30 cellular contexts compared by ENCODE assay signal in genomic region chr6:83403191-83403590, GRCh38. TPM values are rescaled to one million over a fixed set of nuclear protein-coding genes. Genes with fewer than 3 reads are reported as not detected.
"Had no signal": no experiment of that assay in that cellular context is flagged by ENCODE, and none has a peak within 500 bp of the region (broad histone marks: within the 10 kb centered on the region; RNA-seq: fewer than 3 reads in every experiment).

No MANE protein-coding gene starts in this region.

- ATAC-seq: activated CD8-positive, alpha-beta memory T cell treated with anti-CD3 and anti-CD28 coated beads, Interleukin-2, amount 10 ng/mL, durations not matched to agents 7 days and 5 days; activated naive CD8-positive, alpha-beta T cell treated with anti-CD3 and anti-CD28 coated beads, Interleukin-2, amount 50 U/mL, for 24 hours; K562 had no signal

- H3K9me3 ChIP-seq: Peyer's patch, SJSA1 had no signal

- H3K36me3 ChIP-seq: cardiac muscle cell, WERI-Rb-1 had no signal

- H3K27ac Mint-ChIP-seq: activated CD4-positive, alpha-beta memory T cell treated with anti-CD3 and anti-CD28 coated beads, Interleukin-2, amount 10 ng/mL, durations not matched to agents 7 days and 5 days; activated CD8-positive, alpha-beta memory T cell treated with anti-CD3 and anti-CD28 coated beads, Interleukin-2, amount 10 ng/mL, durations not matched to agents 7 days and 5 days; activated naive CD4-positive, alpha-beta T cell treated with anti-CD3 and anti-CD28 coated beads, Interleukin-2, amount 10 ng/mL, durations not matched to agents 7 days and 5 days; activated naive CD8-positive, alpha-beta T cell; activated naive CD8-positive, alpha-beta T cell treated with anti-CD3 and anti-CD28 coated beads, Interleukin-2, amount 50 U/mL, for 24 hours had no signal

- H3K27me3 Mint-ChIP-seq: activated CD4-positive, alpha-beta memory T cell treated with anti-CD3 and anti-CD28 coated beads, Interleukin-2, amount 10 ng/mL, durations not matched to agents 7 days and 5 days; activated CD8-positive, alpha-beta memory T cell treated with anti-CD3 and anti-CD28 coated beads, Interleukin-2, amount 10 ng/mL, durations not matched to agents 7 days and 5 days; activated naive CD4-positive, alpha-beta T cell treated with anti-CD3 and anti-CD28 coated beads, Interleukin-2, amount 10 ng/mL, durations not matched to agents 7 days and 5 days; activated naive CD8-positive, alpha-beta T cell; activated naive CD8-positive, alpha-beta T cell treated with anti-CD3 and anti-CD28 coated beads, Interleukin-2, amount 50 U/mL, for 24 hours had no signal

- H3K4me3 Mint-ChIP-seq: activated CD4-positive, alpha-beta memory T cell treated with anti-CD3 and anti-CD28 coated beads, Interleukin-2, amount 10 ng/mL, durations not matched to agents 7 days and 5 days; activated CD8-positive, alpha-beta memory T cell treated with anti-CD3 and anti-CD28 coated beads, Interleukin-2, amount 10 ng/mL, durations not matched to agents 7 days and 5 days; activated naive CD4-positive, alpha-beta T cell treated with anti-CD3 and anti-CD28 coated beads, Interleukin-2, amount 10 ng/mL, durations not matched to agents 7 days and 5 days; activated naive CD8-positive, alpha-beta T cell; activated naive CD8-positive, alpha-beta T cell treated with anti-CD3 and anti-CD28 coated beads, Interleukin-2, amount 50 U/mL, for 24 hours had no signal

- H3K4me1 Mint-ChIP-seq: activated CD4-positive, alpha-beta memory T cell treated with anti-CD3 and anti-CD28 coated beads, Interleukin-2, amount 10 ng/mL, durations not matched to agents 7 days and 5 days; activated CD8-positive, alpha-beta memory T cell treated with anti-CD3 and anti-CD28 coated beads, Interleukin-2, amount 10 ng/mL, durations not matched to agents 7 days and 5 days; activated naive CD4-positive, alpha-beta T cell treated with anti-CD3 and anti-CD28 coated beads, Interleukin-2, amount 10 ng/mL, durations not matched to agents 7 days and 5 days; activated naive CD8-positive, alpha-beta T cell treated with anti-CD3 and anti-CD28 coated beads, Interleukin-2, amount 50 U/mL, for 24 hours had no signal

- DNase-seq: activated CD4-positive, alpha-beta memory T cell treated with anti-CD3 and anti-CD28 coated beads, Interleukin-2, amount 10 ng/mL, durations not matched to agents 7 days and 5 days; activated CD4-positive, alpha-beta T cell treated with anti-CD3 and anti-CD28 coated beads for 1 hour; activated CD4-positive, alpha-beta T cell treated with anti-CD3 and anti-CD28 coated beads for 48 hours; activated CD4-positive, CD25-positive, alpha-beta regulatory T cell; activated CD8-positive, alpha-beta memory T cell treated with anti-CD3 and anti-CD28 coated beads for 24 hours; activated CD8-positive, alpha-beta memory T cell treated with anti-CD3 and anti-CD28 coated beads, Interleukin-2, amount 10 ng/mL, durations not matched to agents 7 days and 5 days; activated CD8-positive, alpha-beta memory T cell treated with anti-CD3 and anti-CD28 coated beads, Interleukin-2, amount 50 U/mL, for 48 hours; activated effector memory CD4-positive, alpha-beta T cell treated with Interleukin-2 at 50 U/mL for 16 hours; activated naive CD4-positive, alpha-beta T cell treated with anti-CD3 and anti-CD28 coated beads, Interleukin-2, amount 10 ng/mL, durations not matched to agents 7 days and 5 days; activated naive CD8-positive, alpha-beta T cell treated with anti-CD3 and anti-CD28 coated beads, Interleukin-2, amount 50 U/mL, for 24 hours; activated T-cell treated with anti-CD3 and anti-CD28 coated beads, Interleukin-2, amount 50 U/mL, for 48 hours; amniotic stem cell; aorta; NCI-H1105; NCI-H1417 treated with DMSO at 0.1 percent for 48 hours; NCI-H187 treated with DMSO at 0.1 percent for 48 hours; NCI-H2081 treated with DMSO at 0.1 percent for 48 hours; NCI-H226; NCI-H446 treated with DMSO at 0.1 percent for 48 hours; NCI-H524 treated with DMSO at 0.1 percent for 48 hours; Peyer's patch; RPMI8226; SHP77 treated with DMSO at 0.1 percent for 48 hours; T1000; WERI-Rb-1 had no signal

- H3K4me3 ChIP-seq: cardiac muscle cell, K562, Peyer's patch, SJSA1 had no signal

- H3K4me1 ChIP-seq: Peyer's patch, SJSA1 had no signal

- H3K36me3 Mint-ChIP-seq: activated CD8-positive, alpha-beta memory T cell treated with anti-CD3 and anti-CD28 coated beads, Interleukin-2, amount 10 ng/mL, durations not matched to agents 7 days and 5 days; activated naive CD4-positive, alpha-beta T cell treated with anti-CD3 and anti-CD28 coated beads, Interleukin-2, amount 10 ng/mL, durations not matched to agents 7 days and 5 days; activated naive CD8-positive, alpha-beta T cell had no signal

- H3K9me3 Mint-ChIP-seq: activated CD4-positive, alpha-beta memory T cell treated with anti-CD3 and anti-CD28 coated beads, Interleukin-2, amount 10 ng/mL, durations not matched to agents 7 days and 5 days; activated naive CD8-positive, alpha-beta T cell treated with anti-CD3 and anti-CD28 coated beads, Interleukin-2, amount 50 U/mL, for 24 hours had no signal

- H3K27ac ChIP-seq: cardiac muscle cell, Peyer's patch, SJSA1, WERI-Rb-1 had no signal

- H3K27me3 ChIP-seq: cardiac muscle cell, Peyer's patch, SJSA1 had no signal

RNA-seq across cellular contexts. Expression of gene ME1, which starts 27.7 kb away (rescaled TPM):
- total RNA-seq: T-helper 2 cell treated with Interferon-gamma antibody and Interleukin-4, amounts not matched to agents 100 ng/mL and 5 ng/mL, for 36 hours had no signal
